7 cellular contexts compared by ENCODE assay signal in the genomic region with DNA sequence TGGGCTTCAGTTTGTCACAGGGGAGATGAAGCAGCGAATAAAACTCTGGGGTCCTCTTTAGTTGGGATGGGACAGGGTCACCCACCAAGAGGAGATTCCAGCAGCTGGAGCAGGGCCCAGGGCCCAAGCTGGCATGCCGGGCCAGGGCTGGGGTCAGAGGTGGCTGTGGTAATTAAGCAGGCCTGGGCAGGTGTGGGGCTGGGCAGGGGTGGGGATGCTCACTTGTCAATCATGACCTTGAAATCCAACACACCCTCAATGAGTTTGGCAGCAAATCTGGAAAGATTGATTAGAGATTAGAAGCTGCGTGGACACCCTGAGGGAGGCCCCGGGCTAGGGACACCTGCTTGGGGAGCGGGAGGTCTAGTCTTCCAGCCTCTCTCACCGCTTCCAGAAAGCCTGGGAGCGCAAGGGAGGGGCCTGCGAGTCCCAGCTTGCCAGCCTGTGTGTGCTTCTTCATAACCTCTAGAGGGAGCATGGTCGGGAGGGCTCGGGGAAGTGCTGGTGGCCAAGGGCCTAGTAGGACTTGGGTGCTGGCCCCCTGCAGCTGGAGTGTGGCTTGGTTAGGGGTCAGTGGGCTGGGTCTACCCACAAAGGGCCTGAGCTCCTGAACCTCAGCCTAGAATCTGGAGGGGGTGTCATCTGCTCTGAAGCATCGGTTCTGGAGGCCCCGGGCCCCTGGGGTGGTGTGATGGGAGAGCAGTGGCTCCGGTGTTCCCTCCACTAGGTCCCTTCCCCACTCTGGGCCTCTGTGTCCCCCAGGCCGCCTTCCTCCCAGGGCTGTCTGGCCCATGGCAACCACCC. TPM values are rescaled to one million over a fixed set of nuclear protein-coding genes. Genes with fewer than 3 reads are reported as not detected.
DNase-seq lines count a peak whose midpoint lies in the region; ATAC-seq and TF ChIP-seq lines count a peak whose summit lies in the region.

No MANE protein-coding gene starts in this region.

- H3K36me3 ChIP-seq in esophagus muscularis mucosa (peaks cover 17 to 86% (median 59%) of the 10 kb centered on the region in 4 donors), neural cell (ENCODE audit: insufficient read depth, low read length) (no peaks in the 10 kb centered on the region)

- ATAC-seq in GM19397 (IDR thresholded peaks at IDR 0.05; ENCODE audit: unreplicated experiment) = no peak

- no peaks in the 10 kb centered on the region for H3K9me2 ChIP-seq in neural cell (ENCODE audit: insufficient read depth, low read length)

- H4K20me1 ChIP-seq in neural cell (ENCODE audit: insufficient read depth) = no peaks in the 10 kb centered on the region

- TF ChIP-seq EP300 in esophagus muscularis mucosa (IDR thresholded peaks at IDR 0.05) = no peak
- no peak for TF ChIP-seq EP300 in neural cell (conservative IDR thresholded peaks at IDR 0.05; ENCODE audit: poor library complexity, severe bottlenecking)

- H3K4me2 ChIP-seq in neural cell (ENCODE audit: low read length) = no peak overlapping the region

- peak; percentile 54 for DNase-seq in EL
- peak; percentile 84 for DNase-seq in HuH-7.5 (ENCODE audit: low spot score)
- DNase-seq in SK-MEL-5 (ENCODE audit: low read depth, low spot score) = peak; percentile 77
- no peak for DNase-seq in esophagus muscularis mucosa (ENCODE audit: extremely low spot score)
- DNase-seq in NK-92 treated with Interleukin-12 subunit alpha and Interleukin-12 subunit beta, amount 100 ng/mL, for 24 hours (lab: John Stamatoyannopoulos, UW) = no peak

- intact Hi-C loops in esophagus muscularis mucosa (cut with DNase I) = no loop called here

- H3F3A ChIP-seq in neural cell (ENCODE audit: insufficient read depth, low read length, poor library complexity, severe bottlenecking) = no peaks in the 10 kb centered on the region

- WGBS in esophagus muscularis mucosa = 49% methylated on average over 12 of the region's 14 CpGs

- H3K4me3 ChIP-seq in esophagus muscularis mucosa (no peak overlapping the region), neural cell (ENCODE audit: low read length) (no peak overlapping the region)

- H3K79me2 ChIP-seq in neural cell (replicated peaks; ENCODE audit: insufficient read depth, low read length) = no peaks in the 10 kb centered on the region

- no peak overlapping the region for H3K9ac ChIP-seq in neural cell (ENCODE audit: low read length)

- H3K27ac ChIP-seq in esophagus muscularis mucosa (replicated peaks in 1 of 4) = no peak overlapping the region
- H3K27ac ChIP-seq in neural cell (ENCODE audit: low read length) = no peak overlapping the region

- no peak for TF ChIP-seq RAD21 in neural cell (conservative IDR thresholded peaks at IDR 0.05)

- no peaks in the 10 kb centered on the region for H3K9me3 ChIP-seq in esophagus muscularis mucosa
- no peaks in the 10 kb centered on the region for H3K9me3 ChIP-seq in neural cell (ENCODE audit: low read length)

- TF ChIP-seq CTCF in esophagus muscularis mucosa (IDR thresholded peaks at IDR 0.05) (peak; percentile 8 to 55 (median 23)), neural cell (IDR thresholded peaks at IDR 0.05; ENCODE audit: poor library complexity, severe bottlenecking) (peak; percentile 24)

- no peaks in the 10 kb centered on the region for H3K27me3 ChIP-seq in esophagus muscularis mucosa
- H3K27me3 ChIP-seq in neural cell (ENCODE audit: insufficient read depth, low read depth, low read length) = no peaks in the 10 kb centered on the region

- in situ Hi-C loops in SK-MEL-5 (cut with HindIII; ENCODE audit: low pct_unique_long_range_greater_than_20kb, low sequenced_read_pairs) = no loop called here

- no peak overlapping the region for H2AFZ ChIP-seq in neural cell (ENCODE audit: low read depth, low read length)

- no peak for TF ChIP-seq POLR2A in esophagus muscularis mucosa (IDR thresholded peaks at IDR 0.05; ENCODE audit: low read depth)

- peaks cover under 1 to 6% (median 3%) of the 10 kb centered on the region in 4 donors for H3K4me1 ChIP-seq in esophagus muscularis mucosa

TF ChIP-seq in neural cell, 6 proteins besides CTCF, POLR2A, EP300 and RAD21:
- no peak for TF ChIP-seq TAF1 (IDR thresholded peaks at IDR 0.05; ENCODE audit: low read depth)
- TF ChIP-seq MXI1 (conservative IDR thresholded peaks at IDR 0.05; ENCODE audit: poor library complexity, severe bottlenecking) = no peak
- no peak for TF ChIP-seq POLR2AphosphoS5 (IDR thresholded peaks at IDR 0.05)
- TF ChIP-seq EZH2 (IDR thresholded peaks at IDR 0.05; ENCODE audit: borderline replicate concordance, insufficient read depth, low read length, poor library complexity, severe bottlenecking) = no peak
- TF ChIP-seq, protein P1, sequence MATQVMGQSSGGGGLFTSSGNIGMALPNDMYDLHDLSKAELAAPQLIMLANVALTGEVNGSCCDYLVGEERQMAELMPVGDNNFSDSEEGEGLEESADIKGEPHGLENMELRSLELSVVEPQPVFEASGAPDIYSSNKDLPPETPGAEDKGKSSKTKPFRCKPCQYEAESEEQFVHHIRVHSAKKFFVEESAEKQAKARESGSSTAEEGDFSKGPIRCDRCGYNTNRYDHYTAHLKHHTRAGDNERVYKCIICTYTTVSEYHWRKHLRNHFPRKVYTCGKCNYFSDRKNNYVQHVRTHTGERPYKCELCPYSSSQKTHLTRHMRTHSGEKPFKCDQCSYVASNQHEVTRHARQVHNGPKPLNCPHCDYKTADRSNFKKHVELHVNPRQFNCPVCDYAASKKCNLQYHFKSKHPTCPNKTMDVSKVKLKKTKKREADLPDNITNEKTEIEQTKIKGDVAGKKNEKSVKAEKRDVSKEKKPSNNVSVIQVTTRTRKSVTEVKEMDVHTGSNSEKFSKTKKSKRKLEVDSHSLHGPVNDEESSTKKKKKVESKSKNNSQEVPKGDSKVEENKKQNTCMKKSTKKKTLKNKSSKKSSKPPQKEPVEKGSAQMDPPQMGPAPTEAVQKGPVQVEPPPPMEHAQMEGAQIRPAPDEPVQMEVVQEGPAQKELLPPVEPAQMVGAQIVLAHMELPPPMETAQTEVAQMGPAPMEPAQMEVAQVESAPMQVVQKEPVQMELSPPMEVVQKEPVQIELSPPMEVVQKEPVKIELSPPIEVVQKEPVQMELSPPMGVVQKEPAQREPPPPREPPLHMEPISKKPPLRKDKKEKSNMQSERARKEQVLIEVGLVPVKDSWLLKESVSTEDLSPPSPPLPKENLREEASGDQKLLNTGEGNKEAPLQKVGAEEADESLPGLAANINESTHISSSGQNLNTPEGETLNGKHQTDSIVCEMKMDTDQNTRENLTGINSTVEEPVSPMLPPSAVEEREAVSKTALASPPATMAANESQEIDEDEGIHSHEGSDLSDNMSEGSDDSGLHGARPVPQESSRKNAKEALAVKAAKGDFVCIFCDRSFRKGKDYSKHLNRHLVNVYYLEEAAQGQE (IDR thresholded peaks at IDR 0.05; ENCODE audit: borderline replicate concordance) = no peak
- no peak for TF ChIP-seq SMC3 (conservative IDR thresholded peaks at IDR 0.05; ENCODE audit: poor library complexity)

RNA-seq across cellular contexts. Expression of a gene that starts 7.6 kb away (rescaled TPM):
- total RNA-seq in SK-MEL-5 (2014; rRNA removed; shearing (Covaris generic)) = 9.4 and 12.7 TPM in 2 replicates
- 44.1 and 52.5 TPM in 2 replicates for polyA plus RNA-seq in SK-MEL-5 (2015; cell fraction: cytosol; rRNA removed)
- polyA plus RNA-seq in SK-MEL-5 (2015; cell fraction: nucleus; rRNA removed) = 24.4 and 30.5 TPM in 2 replicates
- total RNA-seq in esophagus muscularis mucosa = 100 to 1,000 TPM in 2 of 4 donors, 10 to 100 TPM in 2; 73.9 to 117 (median 92.2) TPM
- 14.3 and 21.2 TPM in 2 replicates for polyA plus RNA-seq in neural cell
- polyA minus RNA-seq in neural cell = 17.5 and 19.3 TPM in 2 replicates

RNA-seq across cellular contexts. Expression of a gene that starts 8.2 kb away (rescaled TPM):
- 88.1 and 95.8 TPM in 2 replicates for total RNA-seq in SK-MEL-5 (2014; rRNA removed; shearing (Covaris generic))
- 94.5 and 112 TPM in 2 replicates for polyA plus RNA-seq in SK-MEL-5 (2015; cell fraction: cytosol; rRNA removed)
- polyA plus RNA-seq in SK-MEL-5 (2015; cell fraction: nucleus; rRNA removed) = 51.9 and 52.3 TPM in 2 replicates
- total RNA-seq in esophagus muscularis mucosa = 10 to 100 TPM; 57.7 to 91.9 (median 77.4) TPM
- polyA plus RNA-seq in neural cell = 50.5 and 62.8 TPM in 2 replicates
- polyA minus RNA-seq in neural cell = 74.4 and 77.9 TPM in 2 replicates

RNA-seq across cellular contexts. Expression of a gene that starts 22.1 kb away (rescaled TPM):
- total RNA-seq in SK-MEL-5 (2014; rRNA removed; shearing (Covaris generic)) = 12.4 and 12.9 TPM in 2 replicates
- polyA plus RNA-seq in SK-MEL-5 (2015; cell fraction: cytosol; rRNA removed) = 18.0 and 24.1 TPM in 2 replicates
- 9.6 and 18.2 TPM in 2 replicates for polyA plus RNA-seq in SK-MEL-5 (2015; cell fraction: nucleus; rRNA removed)
- total RNA-seq in esophagus muscularis mucosa = 1 to 10 TPM; 3.0 to 5.5 (median 4.3) TPM
- 31.1 and 31.5 TPM in 2 replicates for polyA plus RNA-seq in neural cell
- polyA minus RNA-seq in neural cell = 20.6 and 26.1 TPM in 2 replicates

Comparison
In these comparisons a context has a peak if more than half of its experiments do, and no peak if none do; other contexts are left out.
1. DNase-seq: peak in EL (single experiment), HuH-7.5 (single experiment) and SK-MEL-5 (single experiment); none in esophagus muscularis mucosa (single experiment) and NK-92 treated with Interleukin-12 subunit alpha and Interleukin-12 subunit beta, amount 100 ng/mL, for 24 hours (single experiment).